In the genomic region with DNA sequence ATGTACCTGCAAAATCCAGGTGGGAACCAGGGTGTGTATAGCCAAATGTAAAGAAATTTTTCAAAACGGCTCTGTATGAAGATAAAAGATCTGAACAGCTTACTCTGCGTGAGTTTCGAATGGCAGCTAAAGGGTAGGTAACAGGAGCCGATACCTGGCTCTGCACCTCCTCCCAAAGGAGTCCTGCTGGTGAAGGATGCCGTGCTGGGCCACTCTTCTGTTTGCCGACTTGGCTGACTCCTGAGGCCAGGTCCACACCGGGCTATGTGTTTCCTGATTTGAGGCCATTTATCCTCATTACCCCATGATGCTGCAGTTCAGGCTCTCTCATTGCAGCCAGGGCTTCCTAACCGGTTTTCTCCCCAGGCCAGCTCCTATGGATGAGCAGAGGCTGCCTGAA, we compare ENCODE assay signal across 19 cellular contexts.
"Had no signal": no experiment of that assay in that cellular context is flagged by ENCODE, and none has a peak within 500 bp of the region (broad histone marks: within the 10 kb centered on the region; RNA-seq: fewer than 3 reads in every experiment).

No MANE protein-coding gene starts in this region.

- H3K27ac ChIP-seq: brain microvascular endothelial cell, colonic mucosa, foreskin keratinocyte, lower lobe of right lung, suprapubic skin had no signal

- H3K9me3 Mint-ChIP-seq: activated CD4-positive, alpha-beta T cell treated with anti-CD3 and anti-CD28 coated beads, Interleukin-2, amount 10 ng/mL, durations not matched to agents 24 days and 14 days; activated naive CD4-positive, alpha-beta T cell treated with anti-CD3 and anti-CD28 coated beads, Interleukin-2, amount 10 ng/mL, durations not matched to agents 7 days and 5 days; activated naive CD8-positive, alpha-beta T cell treated with anti-CD3 and anti-CD28 coated beads, Interleukin-2, amount 50 U/mL, for 24 hours; nephron; stimulated activated naive CD8-positive, alpha-beta T cell treated with anti-CD3 and anti-CD28 coated beads, Interleukin-15, amount 100 ng/mL, for 72 hours had no signal

- H3K36me3 ChIP-seq: brain microvascular endothelial cell, colonic mucosa, lower lobe of right lung, suprapubic skin had no signal

- ATAC-seq: activated CD8-positive, alpha-beta T cell treated with anti-CD3 and anti-CD28 coated beads, Interleukin-2, amount 10 ng/mL, durations not matched to agents 7 days and 5 days; activated naive CD8-positive, alpha-beta T cell treated with anti-CD3 and anti-CD28 coated beads, Interleukin-2, amount 50 U/mL, for 24 hours; foreskin keratinocyte; lower lobe of right lung had no signal

- H3K9me3 ChIP-seq: colonic mucosa, lower lobe of right lung, suprapubic skin had no signal

- DNase-seq: activated CD4-positive, alpha-beta T cell treated with anti-CD3 and anti-CD28 coated beads, Interleukin-2, amount 10 ng/mL, durations not matched to agents 24 days and 14 days; activated CD8-positive, alpha-beta T cell treated with anti-CD3 and anti-CD28 coated beads, Interleukin-2, amount 10 ng/mL, durations not matched to agents 7 days and 5 days; activated effector memory CD4-positive, alpha-beta T cell treated with Interleukin-2 at 50 U/mL for 16 hours; activated naive CD4-positive, alpha-beta T cell treated with anti-CD3 and anti-CD28 coated beads, Interleukin-2, amount 10 ng/mL, durations not matched to agents 7 days and 5 days; activated naive CD8-positive, alpha-beta T cell treated with anti-CD3 and anti-CD28 coated beads, Interleukin-2, amount 50 U/mL, for 24 hours; activated T-cell treated with anti-CD3 and anti-CD28 coated beads, Interleukin-2, amount 50 U/mL, for 48 hours; brain microvascular endothelial cell; central memory CD4-positive, alpha-beta T cell; colonic mucosa; foreskin keratinocyte; hippocampal formation; islet precursor cell; lower lobe of right lung; nucleus accumbens; stimulated activated CD8-positive, alpha-beta memory T cell treated with anti-CD3 and anti-CD28 coated beads, Interleukin-4, amount 100 ng/mL, for 48 hours; stimulated activated naive CD8-positive, alpha-beta T cell treated with anti-CD3 and anti-CD28 coated beads, Interleukin-15, amount 100 ng/mL, for 72 hours; trophoblast cell had no signal

- H3K27ac Mint-ChIP-seq: stimulated activated naive CD8-positive, alpha-beta T cell treated with anti-CD3 and anti-CD28 coated beads, Interleukin-15, amount 100 ng/mL, for 72 hours had no signal

- H3K36me3 Mint-ChIP-seq: activated naive CD4-positive, alpha-beta T cell treated with anti-CD3 and anti-CD28 coated beads, Interleukin-2, amount 10 ng/mL, durations not matched to agents 7 days and 5 days had no signal

- H3K4me3 Mint-ChIP-seq: activated CD4-positive, alpha-beta T cell treated with anti-CD3 and anti-CD28 coated beads, Interleukin-2, amount 10 ng/mL, durations not matched to agents 24 days and 14 days; activated CD8-positive, alpha-beta T cell treated with anti-CD3 and anti-CD28 coated beads, Interleukin-2, amount 10 ng/mL, durations not matched to agents 7 days and 5 days; activated naive CD4-positive, alpha-beta T cell treated with anti-CD3 and anti-CD28 coated beads, Interleukin-2, amount 10 ng/mL, durations not matched to agents 7 days and 5 days; activated naive CD8-positive, alpha-beta T cell treated with anti-CD3 and anti-CD28 coated beads, Interleukin-2, amount 50 U/mL, for 24 hours; nephron; stimulated activated naive CD8-positive, alpha-beta T cell treated with anti-CD3 and anti-CD28 coated beads, Interleukin-15, amount 100 ng/mL, for 72 hours had no signal

- H3K27me3 ChIP-seq: brain microvascular endothelial cell, colonic mucosa, foreskin keratinocyte, suprapubic skin had no signal

- H3K4me3 ChIP-seq: colonic mucosa, lower lobe of right lung, suprapubic skin had no signal

- H3K27me3 Mint-ChIP-seq: activated CD4-positive, alpha-beta T cell treated with anti-CD3 and anti-CD28 coated beads, Interleukin-2, amount 10 ng/mL, durations not matched to agents 24 days and 14 days; activated naive CD4-positive, alpha-beta T cell treated with anti-CD3 and anti-CD28 coated beads, Interleukin-2, amount 10 ng/mL, durations not matched to agents 7 days and 5 days; activated naive CD8-positive, alpha-beta T cell treated with anti-CD3 and anti-CD28 coated beads, Interleukin-2, amount 50 U/mL, for 24 hours; stimulated activated naive CD8-positive, alpha-beta T cell treated with anti-CD3 and anti-CD28 coated beads, Interleukin-15, amount 100 ng/mL, for 72 hours had no signal

- H3K4me1 ChIP-seq: colonic mucosa, foreskin keratinocyte had no signal
